Comparison of ENCODE assay signal across 8 cellular contexts in genomic region chr4:49512658-49513545, GRCh38.
DNase-seq lines count a peak whose midpoint lies in the region; ATAC-seq, FAIRE-seq and TF ChIP-seq lines count a peak whose summit lies in the region.
"Not testable (repeated sequence)": the region's sequence is repeated elsewhere in the genome, so short reads cannot be mapped to it uniquely, and the experiment has no call there.

No MANE protein-coding gene starts in this region.

- H3K27ac ChIP-seq in IMR-90 (ENCODE audit: insufficient read depth, low read length); brain microvascular endothelial cell; kidney (ENCODE audit: low read depth in 2 of 2, low read length in 2 of 2); suprapubic skin: not testable (repeated sequence)

- not testable (repeated sequence) for H4K5ac ChIP-seq in IMR-90 (ENCODE audit: low read depth, low read length)

- intact Hi-C loops in IMR-90 (cut with micrococcal nuclease); kidney (cut with DNase I): not testable (repeated sequence)

- H2BK120ac ChIP-seq in IMR-90 (ENCODE audit: low read depth, low read length), result not testable (repeated sequence)

- H3K56ac ChIP-seq in IMR-90 (ENCODE audit: extremely low read depth, insufficient read depth, low read length), result not testable (repeated sequence)

- not testable (repeated sequence) for H4K91ac ChIP-seq in IMR-90 (ENCODE audit: insufficient read depth, low read depth, low read length)

- H3K9me3 Mint-ChIP-seq in glutamatergic neuron (ENCODE audit: unreplicated experiment), result peaks cover 58% of the 10 kb centered on the region

- peak overlapping the region; percentile 1 for H3K27ac Mint-ChIP-seq in glutamatergic neuron (ENCODE audit: unreplicated experiment)

- TF ChIP-seq CTCF in IMR-90 (conservative IDR thresholded peaks at IDR 0.05; ENCODE audit: low read depth, low read length); glutamatergic neuron (IDR thresholded peaks at IDR 0.05; ENCODE audit: partially characterized antibody, unreplicated experiment); kidney (IDR thresholded peaks at IDR 0.05; ENCODE audit: borderline replicate concordance, extremely low read depth, insufficient read depth); omental fat pad (IDR thresholded peaks at IDR 0.05); suprapubic skin (IDR thresholded peaks at IDR 0.05): not testable (repeated sequence)
- TF ChIP-seq CTCF in brain microvascular endothelial cell (IDR thresholded peaks at IDR 0.05; ENCODE audit: low read depth, low read length, missing control alignments), result peak; percentile 13

- not testable (repeated sequence) for H3K4ac ChIP-seq in IMR-90 (ENCODE audit: low read depth, low read length)

- 63 to 100% methylated on average over 3 to 24 of the region's 33 CpGs for WGBS in IMR-90 (ENCODE audit: extremely low coverage in 2 of 2, insufficient read length in 1 of 2), 2 experiments
- WGBS in suprapubic skin, result 78% methylated on average over 33 of the region's 33 CpGs

- not testable (repeated sequence) for H3K23ac ChIP-seq in IMR-90 (ENCODE audit: low read depth, low read length)

- not testable (repeated sequence) for H3K27me3 ChIP-seq in IMR-90 (ENCODE audit: control insufficient read depth, insufficient read depth, low read length); brain microvascular endothelial cell (replicated peaks); suprapubic skin

- in situ Hi-C loops in IMR-90 (cut with MboI; ENCODE audit: low sequenced_read_pairs); brain microvascular endothelial cell (cut with HindIII; ENCODE audit: low pct_ligation_motif_present, low sequenced_read_pairs): not testable (repeated sequence)

- not testable (repeated sequence) for H2AK5ac ChIP-seq in IMR-90 (ENCODE audit: low read depth, low read length)

- not testable (repeated sequence) for H3K36me3 ChIP-seq in IMR-90 (ENCODE audit: control insufficient read depth, insufficient read depth, low read length); brain microvascular endothelial cell (replicated peaks); kidney (ENCODE audit: control insufficient read depth in 1 of 2, insufficient read depth in 2 of 2, low read length in 2 of 2); suprapubic skin

- H2AK9ac ChIP-seq in IMR-90 (replicated peaks; ENCODE audit: low read depth, low read length, poor library complexity), result not testable (repeated sequence)

- not testable (repeated sequence) for H4K8ac ChIP-seq in IMR-90 (ENCODE audit: low read depth in 2 of 2, low read length in 2 of 2)

- not testable (repeated sequence) for H2BK15ac ChIP-seq in IMR-90 (ENCODE audit: low read depth, low read length)

- not testable (repeated sequence) for TF ChIP-seq RAD21 in IMR-90 (IDR thresholded peaks at IDR 0.05; ENCODE audit: low read length)

- H3K4me2 ChIP-seq in IMR-90 (ENCODE audit: low read depth, low read length), result not testable (repeated sequence)

- not testable (repeated sequence) for BruUV-seq in IMR-90 (replicated peaks; lab: Mats Ljungman, UMichigan)

- H2AFZ ChIP-seq in IMR-90 (replicated peaks; ENCODE audit: low read length, poor library complexity), result not testable (repeated sequence)

- not testable (repeated sequence) for H2BK5ac ChIP-seq in IMR-90 (ENCODE audit: low read depth, low read length, poor library complexity, severe bottlenecking)

- not testable (repeated sequence) for H2BK20ac ChIP-seq in IMR-90 (ENCODE audit: low read depth, low read length)

- H3K14ac ChIP-seq in IMR-90 (replicated peaks; ENCODE audit: low read depth, low read length), result not testable (repeated sequence)

- POLR2A ChIA-PET in IMR-90 (lab: Charles Lee; ENCODE audit: unreplicated experiment), result not testable (repeated sequence)

- not testable (repeated sequence) for H3K9ac ChIP-seq in IMR-90 (ENCODE audit: low read depth, low read length); kidney (ENCODE audit: low read length in 2 of 2)

- H3K9me1 ChIP-seq in IMR-90 (ENCODE audit: insufficient read depth, low read length), result not testable (repeated sequence)

- not testable (repeated sequence) for TF ChIP-seq EP300 in suprapubic skin (IDR thresholded peaks at IDR 0.05)

- DNase-seq in COLO829 (ENCODE audit: low spot score), result peak; percentile 71
- DNase-seq in IMR-90, result peak; percentile 0
- peak; percentile 3 for DNase-seq in activated CD4-positive, alpha-beta T cell treated with anti-CD3 and anti-CD28 coated beads for 48 hours
- not testable (repeated sequence) for DNase-seq in brain microvascular endothelial cell, glutamatergic neuron
- peak; percentile 84 for DNase-seq in kidney
- peak; percentile 23 for DNase-seq in omental fat pad (ENCODE audit: low spot score)
- peak; percentile 66 to 83 for DNase-seq in suprapubic skin (ENCODE audit: low spot score in 2 of 2)

- not testable (repeated sequence) for H3K4me3 Mint-ChIP-seq in glutamatergic neuron (ENCODE audit: unreplicated experiment)

- H3K79me1 ChIP-seq in IMR-90 (ENCODE audit: low read depth in 1 of 2, low read length in 2 of 2), result not testable (repeated sequence)

- not testable (repeated sequence) for TF ChIP-seq POLR2A in IMR-90 (IDR thresholded peaks at IDR 0.05; ENCODE audit: low read depth, low read length); suprapubic skin (IDR thresholded peaks at IDR 0.05)

- not testable (repeated sequence) for H3K4me3 ChIP-seq in IMR-90 (ENCODE audit: insufficient read depth, low read depth, low read length); brain microvascular endothelial cell (ENCODE audit: low read depth, low read length); kidney (ENCODE audit: low read length in 2 of 2); suprapubic skin

- not testable (repeated sequence) for ATAC-seq in IMR-90 (ENCODE audit: low read depth); omental fat pad (ENCODE audit: low FRiP score)

- H3K9me3 ChIP-seq in IMR-90 (ENCODE audit: control insufficient read depth, insufficient read depth, low read length) (peaks cover 28% of the 10 kb centered on the region), suprapubic skin (peaks cover 25% of the 10 kb centered on the region)
- not testable (repeated sequence) for H3K9me3 ChIP-seq in kidney (ENCODE audit: control insufficient read depth in 1 of 2, low read length in 2 of 2)

- peaks cover 28% of the 10 kb centered on the region for H3K27me3 Mint-ChIP-seq in glutamatergic neuron (ENCODE audit: unreplicated experiment)

- H4K20me1 ChIP-seq in IMR-90 (ENCODE audit: insufficient read depth, low read length), result not testable (repeated sequence)

- CTCF ChIA-PET in IMR-90 (lab: Yijun Ruan, JAX), result not testable (repeated sequence)

- dilution Hi-C loops in IMR-90 (cut with HindIII; ENCODE audit: low sequenced_read_pairs, unreplicated experiment), result not testable (repeated sequence)

- H3K4me1 Mint-ChIP-seq in glutamatergic neuron (ENCODE audit: low read depth, unreplicated experiment), result not testable (repeated sequence)

- H3K36me3 Mint-ChIP-seq in glutamatergic neuron (ENCODE audit: unreplicated experiment), result peaks cover 41% of the 10 kb centered on the region

- H3K18ac ChIP-seq in IMR-90 (ENCODE audit: low read depth, low read length), result not testable (repeated sequence)

- not testable (repeated sequence) for H3K4me1 ChIP-seq in IMR-90 (ENCODE audit: control insufficient read depth, insufficient read depth, low read length); kidney (ENCODE audit: control insufficient read depth in 1 of 2, insufficient read depth in 1 of 2, low read depth in 1 of 2, low read length in 2 of 2); suprapubic skin

- not testable (repeated sequence) for FAIRE-seq in kidney (lab: Jason Lieb, UNC)
